Comparison of ENCODE assay signal across 8 cellular contexts in genomic region chr16:72664480-72665408, GRCh38.
DNase-seq lines count a peak whose midpoint lies in the region; ATAC-seq, FAIRE-seq and TF ChIP-seq lines count a peak whose summit lies in the region.

No MANE protein-coding gene starts in this region.

- H3K9me3 ChIP-seq in iPS DF 6.9 (ENCODE audit: control insufficient read depth, insufficient read depth, low read length), result no peaks in the 10 kb centered on the region
- no peaks in the 10 kb centered on the region for H3K9me3 ChIP-seq in gastrocnemius medialis

- H3K27ac ChIP-seq in brain microvascular endothelial cell (peak overlapping the region; percentile 56), iPS DF 6.9 (ENCODE audit: low read length) (no peak overlapping the region), gastrocnemius medialis (peak overlapping the region in 3 of 4 donors; percentile 34 to 38 (median 37))

- TF ChIP-seq POLR2A in GM18526 (IDR thresholded peaks at IDR 0.05; ENCODE audit: extremely low read depth, insufficient read length), result peak; percentile 65
- no peak for TF ChIP-seq POLR2A in gastrocnemius medialis (IDR thresholded peaks at IDR 0.05)

- in situ Hi-C loops in brain microvascular endothelial cell (cut with HindIII; ENCODE audit: low pct_ligation_motif_present, low sequenced_read_pairs), result no loop called here
- in situ Hi-C loops in gastrocnemius medialis (cut with MboI; ENCODE audit: low sequenced_read_pairs in 4 of 4), result loop anchor here in 2 of 4 donors (25.0 kb wide), 2 partner anchors 423 to 523 kb away; no protein-coding TSS in a partner anchor

- intact Hi-C loops in gastrocnemius medialis (cut with DNase I; ENCODE audit: low total_unique reads), result loop anchor here (10.0 kb wide), 1 partner anchor 530 kb away; no protein-coding TSS in a partner anchor

- DNase-seq in NCI-H2107 (lab: John Stamatoyannopoulos, UW) (peak; percentile 94), brain microvascular endothelial cell (peak; percentile 99), iPS DF 6.9 (ENCODE audit: low read depth, low spot score) (peak; percentile 96), gastrocnemius medialis (peak; percentile 94)

- TF ChIP-seq CTCF in brain microvascular endothelial cell (IDR thresholded peaks at IDR 0.05; ENCODE audit: low read depth, low read length, missing control alignments) (peak; percentile 11), gastrocnemius medialis (IDR thresholded peaks at IDR 0.05 in 4 of 5, conservative IDR thresholded peaks at IDR 0.05 in 1 of 5) (peak in 1 of 5 experiments; percentile 7)

- H3K4me3 ChIP-seq in brain microvascular endothelial cell (ENCODE audit: low read depth, low read length) (peak overlapping the region; percentile 87), iPS DF 6.9 (ENCODE audit: low read length) (peak overlapping the region; percentile 63), gastrocnemius medialis (peak overlapping the region; percentile 73 to 86 (median 82))

- ATAC-seq in HG03064 (IDR thresholded peaks at IDR 0.05; ENCODE audit: low read depth, unreplicated experiment), result peak; percentile 98
- peak; percentile 100 for ATAC-seq in gastrocnemius medialis

- H3K4me1 ChIP-seq in iPS DF 6.9 (ENCODE audit: control insufficient read depth, insufficient read depth, low read length) (no peaks in the 10 kb centered on the region), gastrocnemius medialis (peaks cover 7 to 18% of the 10 kb centered on the region in 2 donors)

- H3K27me3 ChIP-seq in brain microvascular endothelial cell (replicated peaks) (no peaks in the 10 kb centered on the region), iPS DF 6.9 (ENCODE audit: control insufficient read depth, insufficient read depth, low read length) (no peaks in the 10 kb centered on the region), gastrocnemius medialis (no peaks in the 10 kb centered on the region)

- H3K36me3 ChIP-seq in brain microvascular endothelial cell (replicated peaks) (no peaks in the 10 kb centered on the region), iPS DF 6.9 (ENCODE audit: control insufficient read depth, insufficient read depth, low read length) (no peaks in the 10 kb centered on the region), gastrocnemius medialis (no peaks in the 10 kb centered on the region)

- no CpG with 5 or more reads among the region's 61 CpGs for WGBS in iPS DF 6.9 (ENCODE audit: insufficient coverage, insufficient read length)

- FAIRE-seq in A204.1 (lab: Jason Lieb, UNC) (peak; percentile 97), TTC549 (lab: Jason Lieb, UNC) (peak; percentile 87)
